ENCODE assay signal across 11 cellular contexts in the genomic region with DNA sequence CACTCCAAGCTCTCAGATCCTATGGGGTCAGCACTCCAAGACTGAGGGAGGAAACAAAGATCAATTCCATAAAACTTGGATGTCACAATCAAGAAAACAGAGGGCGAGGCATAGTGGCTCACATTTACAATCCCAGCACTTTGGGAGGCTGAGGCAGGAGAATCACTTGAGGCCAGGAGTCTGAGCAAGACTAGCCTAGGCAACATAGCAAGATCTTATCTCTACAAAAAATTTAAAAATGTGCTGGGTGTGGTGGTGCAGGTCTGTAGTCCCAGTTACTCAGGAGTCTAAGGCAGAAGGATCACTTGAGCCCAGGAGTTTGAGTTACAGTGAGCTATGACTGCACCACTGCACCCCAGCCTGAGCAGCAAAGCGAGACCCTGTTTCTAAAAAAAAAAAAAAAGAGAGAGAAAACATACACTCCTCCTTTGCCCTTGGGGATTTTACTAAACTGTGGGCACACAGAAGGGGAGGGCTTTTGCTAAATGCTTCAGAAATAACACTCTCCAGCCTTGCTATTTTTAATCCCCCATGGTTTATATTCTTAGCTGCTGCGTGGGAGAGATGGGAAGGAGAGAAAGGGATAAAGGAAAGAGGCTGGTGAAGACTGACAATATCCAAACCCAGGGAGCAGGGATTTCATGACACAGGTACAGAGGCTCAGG. TPM values are rescaled to one million over a fixed set of nuclear protein-coding genes. Genes with fewer than 3 reads are reported as not detected.
DNase-seq lines count a peak whose midpoint lies in the region; ATAC-seq and TF ChIP-seq lines count a peak whose summit lies in the region.
"Had no signal": no experiment of that assay in that cellular context is flagged by ENCODE, and none has a peak within 500 bp of the region (broad histone marks: within the 10 kb centered on the region; RNA-seq: fewer than 3 reads in every experiment).

No MANE protein-coding gene starts in this region.

- no peaks in the 10 kb centered on the region for H3K27me3 Mint-ChIP-seq in activated CD4-positive, alpha-beta T cell treated with anti-CD3 and anti-CD28 coated beads, Interleukin-2, amount 10 ng/mL, durations not matched to agents 24 days and 14 days

- peaks cover 27% of the 10 kb centered on the region for H3K4me1 ChIP-seq in adipocyte (ENCODE audit: control insufficient read depth, insufficient read depth, low read length)
- H3K4me1 ChIP-seq in thoracic aorta (ENCODE audit: control insufficient read depth in 1 of 2, low read depth in 2 of 2): peaks cover 18 to 43% of the 10 kb centered on the region in 2 donors

- TF ChIP-seq CTCF in thoracic aorta (IDR thresholded peaks at IDR 0.05): no peak

- H3K36me3 Mint-ChIP-seq in activated CD4-positive, alpha-beta T cell treated with anti-CD3 and anti-CD28 coated beads, Interleukin-2, amount 10 ng/mL, durations not matched to agents 24 days and 14 days (ENCODE audit: low read depth): peaks cover 65% of the 10 kb centered on the region

- ATAC-seq in thoracic aorta (ENCODE audit: insufficient number of reproducible peaks, low FRiP score, low read depth) (no peak), GM21529 (IDR thresholded peaks at IDR 0.05; ENCODE audit: unreplicated experiment) (no peak), sciatic nerve (no peak)

- H3K9me3 Mint-ChIP-seq in activated CD4-positive, alpha-beta T cell treated with anti-CD3 and anti-CD28 coated beads, Interleukin-2, amount 10 ng/mL, durations not matched to agents 24 days and 14 days: no peaks in the 10 kb centered on the region

- no peaks in the 10 kb centered on the region for H3K27me3 ChIP-seq in adipocyte (replicated peaks; ENCODE audit: control insufficient read depth, insufficient read depth, low read length)
- no peaks in the 10 kb centered on the region for H3K27me3 ChIP-seq in layer of hippocampus (ENCODE audit: control insufficient read depth, insufficient read depth, low read length)
- no peaks in the 10 kb centered on the region for H3K27me3 ChIP-seq in thoracic aorta (replicated peaks; ENCODE audit: insufficient read depth)

- H3K27ac ChIP-seq in layer of hippocampus (ENCODE audit: low read depth, low read length) (peak overlapping the region; percentile 81), thoracic aorta (peak overlapping the region; percentile 82 to 94)

- H3K27ac Mint-ChIP-seq in activated CD4-positive, alpha-beta T cell treated with anti-CD3 and anti-CD28 coated beads, Interleukin-2, amount 10 ng/mL, durations not matched to agents 24 days and 14 days: peak overlapping the region; percentile 66

- H3K4me1 Mint-ChIP-seq in activated CD4-positive, alpha-beta T cell treated with anti-CD3 and anti-CD28 coated beads, Interleukin-2, amount 10 ng/mL, durations not matched to agents 24 days and 14 days: peaks cover 13% of the 10 kb centered on the region

- H3K4me3 ChIP-seq in adipocyte (ENCODE audit: low read length): no peak overlapping the region
- H3K4me3 ChIP-seq in thoracic aorta: no peak overlapping the region
- H3K4me3 ChIP-seq: skin epidermis had no signal

- no peak overlapping the region for H3K4me3 Mint-ChIP-seq in activated CD4-positive, alpha-beta T cell treated with anti-CD3 and anti-CD28 coated beads, Interleukin-2, amount 10 ng/mL, durations not matched to agents 24 days and 14 days

- intact Hi-C loops in activated CD4-positive, alpha-beta T cell treated with anti-CD3 and anti-CD28 coated beads, Interleukin-2, amount 10 ng/mL, durations not matched to agents 24 days and 14 days (cut with micrococcal nuclease): no loop called here
- intact Hi-C loops in sciatic nerve (cut with DNase I): no loop called here

- peaks cover 92% of the 10 kb centered on the region for H3K36me3 ChIP-seq in adipocyte (ENCODE audit: control insufficient read depth, insufficient read depth, low read length, severe bottlenecking)
- H3K36me3 ChIP-seq in thoracic aorta: peaks cover 75% of the 10 kb centered on the region

- H3K9me3 ChIP-seq in adipocyte (ENCODE audit: control insufficient read depth, low read length): no peaks in the 10 kb centered on the region
- no peaks in the 10 kb centered on the region for H3K9me3 ChIP-seq in thoracic aorta

- peak overlapping the region; percentile 83 for H3K9ac ChIP-seq in adipocyte (ENCODE audit: low read length)

- DNase-seq in activated CD4-positive, alpha-beta T cell treated with anti-CD3 and anti-CD28 coated beads, Interleukin-2, amount 10 ng/mL, durations not matched to agents 24 days and 14 days: no peak
- DNase-seq in activated CD4-positive, alpha-beta T cell treated with anti-CD3 and anti-CD28 coated beads, Interleukin-2, amount 50 U/mL, for 4 hours: no peak
- DNase-seq in adipocyte (ENCODE audit: low read depth) (no peak), thoracic aorta (ENCODE audit: low spot score) (no peak), NCI-H345 treated with DMSO at 0.1 percent for 48 hours (lab: John Stamatoyannopoulos, UW; ENCODE audit: unreplicated experiment) (no peak), sciatic nerve (ENCODE audit: low spot score) (no peak)
- DNase-seq: OCI-M1; stimulated activated naive CD4-positive, alpha-beta T cell had no signal

RNA-seq across cellular contexts. Expression of a gene that starts 18.1 kb away (rescaled TPM):
- 189 and 198 TPM in 2 replicates for total RNA-seq in activated CD4-positive, alpha-beta T cell treated with anti-CD3 and anti-CD28 coated beads, Interleukin-2, amount 10 ng/mL, durations not matched to agents 24 days and 14 days
- 100 to 1,000 TPM; 162 to 166 TPM for total RNA-seq in thoracic aorta
- 196 TPM for total RNA-seq in sciatic nerve

RNA-seq across cellular contexts. Expression of a gene that starts 18.8 kb away (rescaled TPM):
- total RNA-seq in activated CD4-positive, alpha-beta T cell treated with anti-CD3 and anti-CD28 coated beads, Interleukin-2, amount 10 ng/mL, durations not matched to agents 24 days and 14 days: not detected in 2 replicates
- total RNA-seq in thoracic aorta (not detected), sciatic nerve (not detected)

RNA-seq across cellular contexts. Expression of a gene that starts 26.0 kb away (rescaled TPM):
- total RNA-seq in activated CD4-positive, alpha-beta T cell treated with anti-CD3 and anti-CD28 coated beads, Interleukin-2, amount 10 ng/mL, durations not matched to agents 24 days and 14 days: 82.9 and 92.2 TPM in 2 replicates
- 10 to 100 TPM; 50.6 to 56.9 TPM for total RNA-seq in thoracic aorta
- total RNA-seq in sciatic nerve: 65.4 TPM

RNA-seq across cellular contexts. Expression of a gene that starts 49.1 kb away (rescaled TPM):
- total RNA-seq in activated CD4-positive, alpha-beta T cell treated with anti-CD3 and anti-CD28 coated beads, Interleukin-2, amount 10 ng/mL, durations not matched to agents 24 days and 14 days: 17.9 and 21.7 TPM in 2 replicates
- total RNA-seq in thoracic aorta (10 to 100 TPM; 27.1 to 42.8 TPM), sciatic nerve (38.8 TPM)
